1 cellular context compared by ENCODE assay signal in the genomic region with DNA sequence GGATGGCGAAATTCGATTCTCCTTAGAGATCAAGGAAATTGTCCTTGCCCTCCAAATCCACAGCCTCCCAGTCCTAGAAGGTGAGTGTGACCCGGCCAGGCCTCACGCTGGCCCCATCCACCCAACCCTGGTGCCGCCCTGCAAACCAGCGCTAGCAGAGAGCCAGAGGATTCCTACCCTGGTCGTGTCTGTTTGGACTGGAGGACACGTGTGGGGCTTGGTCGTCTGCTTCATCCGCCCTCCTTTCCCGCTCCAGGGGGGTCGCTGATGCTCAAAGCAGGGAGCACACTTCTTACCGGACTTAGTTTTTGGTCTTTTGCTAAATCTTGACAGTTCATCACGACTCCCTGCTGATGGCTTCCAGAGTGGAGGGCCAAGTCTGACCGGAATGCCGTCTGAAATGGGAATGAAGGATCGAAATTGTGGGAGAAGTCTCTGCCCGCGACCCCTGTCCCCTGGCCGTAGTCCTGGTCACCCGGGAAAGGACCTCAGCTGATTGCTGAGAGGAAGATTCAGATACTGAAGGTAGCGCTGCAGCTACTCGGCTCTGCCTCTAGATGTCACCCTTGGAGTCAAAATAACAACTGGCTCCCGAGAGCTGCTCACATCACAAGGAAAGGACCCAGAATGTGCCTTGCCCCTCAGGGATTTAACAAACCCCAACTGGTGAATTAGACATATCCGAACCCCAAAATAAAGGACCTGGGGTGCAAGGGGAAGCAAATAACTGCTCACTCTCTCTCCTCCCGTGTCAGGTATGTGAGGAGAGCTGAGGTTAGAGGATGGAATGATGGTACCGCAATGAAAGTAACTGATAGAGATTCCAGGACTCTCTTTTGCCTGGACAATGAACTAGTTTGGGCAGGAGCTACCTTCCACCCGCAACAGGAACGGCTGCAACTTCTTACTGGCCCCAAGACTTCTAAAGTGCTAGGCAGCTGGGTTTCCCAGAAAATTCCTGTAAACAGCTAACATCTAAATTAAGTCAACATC.
TF ChIP-seq lines count a peak whose summit lies in the region.

No MANE protein-coding gene starts in this region.

TF ChIP-seq in K562, 482 proteins besides CTCF, POLR2A, EP300 and RAD21 (continued from another document):
- TF ChIP-seq, protein P1, sequence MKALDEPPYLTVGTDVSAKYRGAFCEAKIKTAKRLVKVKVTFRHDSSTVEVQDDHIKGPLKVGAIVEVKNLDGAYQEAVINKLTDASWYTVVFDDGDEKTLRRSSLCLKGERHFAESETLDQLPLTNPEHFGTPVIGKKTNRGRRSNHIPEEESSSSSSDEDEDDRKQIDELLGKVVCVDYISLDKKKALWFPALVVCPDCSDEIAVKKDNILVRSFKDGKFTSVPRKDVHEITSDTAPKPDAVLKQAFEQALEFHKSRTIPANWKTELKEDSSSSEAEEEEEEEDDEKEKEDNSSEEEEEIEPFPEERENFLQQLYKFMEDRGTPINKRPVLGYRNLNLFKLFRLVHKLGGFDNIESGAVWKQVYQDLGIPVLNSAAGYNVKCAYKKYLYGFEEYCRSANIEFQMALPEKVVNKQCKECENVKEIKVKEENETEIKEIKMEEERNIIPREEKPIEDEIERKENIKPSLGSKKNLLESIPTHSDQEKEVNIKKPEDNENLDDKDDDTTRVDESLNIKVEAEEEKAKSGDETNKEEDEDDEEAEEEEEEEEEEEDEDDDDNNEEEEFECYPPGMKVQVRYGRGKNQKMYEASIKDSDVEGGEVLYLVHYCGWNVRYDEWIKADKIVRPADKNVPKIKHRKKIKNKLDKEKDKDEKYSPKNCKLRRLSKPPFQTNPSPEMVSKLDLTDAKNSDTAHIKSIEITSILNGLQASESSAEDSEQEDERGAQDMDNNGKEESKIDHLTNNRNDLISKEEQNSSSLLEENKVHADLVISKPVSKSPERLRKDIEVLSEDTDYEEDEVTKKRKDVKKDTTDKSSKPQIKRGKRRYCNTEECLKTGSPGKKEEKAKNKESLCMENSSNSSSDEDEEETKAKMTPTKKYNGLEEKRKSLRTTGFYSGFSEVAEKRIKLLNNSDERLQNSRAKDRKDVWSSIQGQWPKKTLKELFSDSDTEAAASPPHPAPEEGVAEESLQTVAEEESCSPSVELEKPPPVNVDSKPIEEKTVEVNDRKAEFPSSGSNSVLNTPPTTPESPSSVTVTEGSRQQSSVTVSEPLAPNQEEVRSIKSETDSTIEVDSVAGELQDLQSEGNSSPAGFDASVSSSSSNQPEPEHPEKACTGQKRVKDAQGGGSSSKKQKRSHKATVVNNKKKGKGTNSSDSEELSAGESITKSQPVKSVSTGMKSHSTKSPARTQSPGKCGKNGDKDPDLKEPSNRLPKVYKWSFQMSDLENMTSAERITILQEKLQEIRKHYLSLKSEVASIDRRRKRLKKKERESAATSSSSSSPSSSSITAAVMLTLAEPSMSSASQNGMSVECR (CRISPR knock-in tag; IDR thresholded peaks at IDR 0.05), result no peak
- TF ChIP-seq, protein P2, sequence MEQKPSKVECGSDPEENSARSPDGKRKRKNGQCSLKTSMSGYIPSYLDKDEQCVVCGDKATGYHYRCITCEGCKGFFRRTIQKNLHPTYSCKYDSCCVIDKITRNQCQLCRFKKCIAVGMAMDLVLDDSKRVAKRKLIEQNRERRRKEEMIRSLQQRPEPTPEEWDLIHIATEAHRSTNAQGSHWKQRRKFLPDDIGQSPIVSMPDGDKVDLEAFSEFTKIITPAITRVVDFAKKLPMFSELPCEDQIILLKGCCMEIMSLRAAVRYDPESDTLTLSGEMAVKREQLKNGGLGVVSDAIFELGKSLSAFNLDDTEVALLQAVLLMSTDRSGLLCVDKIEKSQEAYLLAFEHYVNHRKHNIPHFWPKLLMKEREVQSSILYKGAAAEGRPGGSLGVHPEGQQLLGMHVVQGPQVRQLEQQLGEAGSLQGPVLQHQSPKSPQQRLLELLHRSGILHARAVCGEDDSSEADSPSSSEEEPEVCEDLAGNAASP (IDR thresholded peaks at IDR 0.05), result no peak
- TF ChIP-seq XRCC5 (IDR thresholded peaks at IDR 0.05; ENCODE audit: low read depth, low read length), result peak; percentile 70; the same call in 1 of the 2 replicates
- TF ChIP-seq, protein P3, sequence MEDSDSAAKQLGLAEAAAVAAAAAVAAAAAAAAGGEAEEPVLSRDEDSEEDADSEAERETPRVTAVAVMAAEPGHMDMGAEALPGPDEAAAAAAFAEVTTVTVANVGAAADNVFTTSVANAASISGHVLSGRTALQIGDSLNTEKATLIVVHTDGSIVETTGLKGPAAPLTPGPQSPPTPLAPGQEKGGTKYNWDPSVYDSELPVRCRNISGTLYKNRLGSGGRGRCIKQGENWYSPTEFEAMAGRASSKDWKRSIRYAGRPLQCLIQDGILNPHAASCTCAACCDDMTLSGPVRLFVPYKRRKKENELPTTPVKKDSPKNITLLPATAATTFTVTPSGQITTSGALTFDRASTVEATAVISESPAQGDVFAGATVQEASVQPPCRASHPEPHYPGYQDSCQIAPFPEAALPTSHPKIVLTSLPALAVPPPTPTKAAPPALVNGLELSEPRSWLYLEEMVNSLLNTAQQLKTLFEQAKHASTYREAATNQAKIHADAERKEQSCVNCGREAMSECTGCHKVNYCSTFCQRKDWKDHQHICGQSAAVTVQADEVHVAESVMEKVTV (CRISPR knock-in tag; IDR thresholded peaks at IDR 0.05), result peak; percentile 45; the same call in 1 of the 2 replicates
